6 cellular contexts compared by ENCODE assay signal in the genomic region with DNA sequence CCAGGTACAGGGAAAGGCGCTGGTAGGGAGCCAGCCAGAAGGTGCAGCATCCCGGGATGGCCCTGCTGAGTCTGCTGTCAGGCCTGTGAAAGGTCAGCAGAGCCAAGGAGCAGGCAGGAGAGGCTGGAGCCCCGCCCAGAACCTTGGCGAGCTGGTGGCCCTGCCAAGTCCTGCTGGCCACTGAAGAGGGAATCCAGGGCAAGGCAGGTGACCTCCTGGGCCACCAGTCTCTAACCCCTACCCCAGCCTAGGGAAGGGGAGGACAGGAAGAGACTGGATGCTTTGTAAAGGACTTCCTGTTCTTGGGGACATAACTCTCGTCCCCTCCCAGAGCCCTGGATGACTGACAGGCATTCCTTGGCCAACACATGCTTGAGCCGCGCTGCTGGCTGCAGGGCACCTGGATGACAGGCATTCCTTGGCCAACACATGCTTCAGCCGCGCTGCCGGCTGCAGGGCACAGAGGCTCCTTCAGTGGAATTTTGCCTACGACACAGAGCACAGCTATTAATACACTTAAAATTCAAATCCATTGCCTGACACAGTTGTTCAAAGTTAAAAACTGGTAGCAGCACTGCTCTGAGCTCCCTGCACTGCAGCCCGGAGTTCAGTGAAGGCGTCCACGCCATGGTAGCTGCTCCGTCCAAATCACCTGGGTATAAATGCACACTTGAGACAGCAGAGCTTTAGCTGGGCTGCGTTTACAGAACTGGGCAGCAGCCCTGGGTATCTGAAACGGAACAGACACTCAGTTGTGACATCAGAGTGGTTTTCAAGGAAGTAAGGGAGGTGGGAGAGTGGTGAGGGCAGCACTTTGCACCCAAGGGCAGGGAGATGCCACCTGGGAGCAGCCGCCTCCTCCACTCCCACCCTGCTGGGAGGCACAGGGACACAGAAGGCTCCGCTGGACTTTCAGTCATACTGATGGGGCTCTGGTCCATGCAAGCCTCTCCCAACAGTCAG. TPM values are rescaled to one million over a fixed set of nuclear protein-coding genes. Genes with fewer than 3 reads are reported as not detected.
DNase-seq lines count a peak whose midpoint lies in the region; ATAC-seq and TF ChIP-seq lines count a peak whose summit lies in the region.

No MANE protein-coding gene starts in this region.

- H3K36me3 Mint-ChIP-seq in glutamatergic neuron (ENCODE audit: unreplicated experiment): no peaks in the 10 kb centered on the region

- no peak for DNase-seq in AG09309 (ENCODE audit: low read depth)
- peak; percentile 33 to 50 for DNase-seq in NOMO-1 (lab: John Stamatoyannopoulos, UW; ENCODE audit: unreplicated experiment in 2 of 2)
- DNase-seq in glutamatergic neuron: no peak
- DNase-seq in NCI-H128 (lab: John Stamatoyannopoulos, UW; ENCODE audit: unreplicated experiment): no peak
- no peak for DNase-seq in DMS53 (lab: John Stamatoyannopoulos, UW)

- H3K27me3 Mint-ChIP-seq in glutamatergic neuron (ENCODE audit: unreplicated experiment): peaks cover 11% of the 10 kb centered on the region

- H3K4me3 Mint-ChIP-seq in glutamatergic neuron (ENCODE audit: unreplicated experiment): peak overlapping the region; percentile 83

- peak overlapping the region; percentile 28 for H3K27ac Mint-ChIP-seq in glutamatergic neuron (ENCODE audit: unreplicated experiment)

- no peak for ATAC-seq in HG02973 (IDR thresholded peaks at IDR 0.05; ENCODE audit: unreplicated experiment)

- peaks cover 4% of the 10 kb centered on the region for H3K9me3 Mint-ChIP-seq in glutamatergic neuron (ENCODE audit: unreplicated experiment)

- peak overlapping the region; percentile 56 for H3K4me3 ChIP-seq in AG09309 (ENCODE audit: control insufficient read depth, low read depth, low read length)

- no peak for TF ChIP-seq CTCF in AG09309 (IDR thresholded peaks at IDR 0.05; ENCODE audit: control insufficient read depth, insufficient read depth, low read depth, low read length, missing control alignments)
- TF ChIP-seq CTCF in glutamatergic neuron (IDR thresholded peaks at IDR 0.05; ENCODE audit: partially characterized antibody, unreplicated experiment): no peak

- H3K4me1 Mint-ChIP-seq in glutamatergic neuron (ENCODE audit: low read depth, unreplicated experiment): peaks cover 12% of the 10 kb centered on the region

RNA-seq across cellular contexts. Expression of gene BRICD5, which starts 2.0 kb away (rescaled TPM):
- 30.2 TPM for total RNA-seq in glutamatergic neuron (ENCODE audit: unreplicated experiment)

RNA-seq across cellular contexts. Expression of gene PGP, which starts 2.0 kb away (rescaled TPM):
- 33.9 TPM for total RNA-seq in glutamatergic neuron (ENCODE audit: unreplicated experiment)

RNA-seq across cellular contexts. Expression of gene MLST8, which starts 7.4 kb away (rescaled TPM):
- 57.9 TPM for total RNA-seq in glutamatergic neuron (ENCODE audit: unreplicated experiment)

RNA-seq across cellular contexts. Expression of gene E4F1, which starts 10.7 kb away (rescaled TPM):
- total RNA-seq in glutamatergic neuron (ENCODE audit: unreplicated experiment): 53.4 TPM

RNA-seq across cellular contexts. Expression of gene CASKIN1, which starts 16.2 kb away (rescaled TPM):
- total RNA-seq in glutamatergic neuron (ENCODE audit: unreplicated experiment): 31.6 TPM

Comparison
In these comparisons a context has a peak if more than half of its experiments do, and no peak if none do; other contexts are left out.
1. DNase-seq: peak in NOMO-1 (2 of 2); none in AG09309 (single experiment), glutamatergic neuron (single experiment), NCI-H128 (single experiment) and DMS53 (single experiment).